In genomic region chr4:99943904-99944437, GRCh38 we compare ENCODE assay signal across 1 cellular context.
TF ChIP-seq lines count a peak whose summit lies in the region.

No MANE protein-coding gene starts in this region.

TF ChIP-seq in IMR-90, 13 proteins besides CTCF, POLR2A, EP300 and RAD21:
- TF ChIP-seq ELK1 (IDR thresholded peaks at IDR 0.05; ENCODE audit: borderline replicate concordance, low read depth, low read length) (no peak), NFE2L2 (IDR thresholded peaks at IDR 0.05; ENCODE audit: low read depth, low read length) (no peak), RFX5 (IDR thresholded peaks at IDR 0.05; ENCODE audit: low read depth, low read length) (no peak), SMC3 (IDR thresholded peaks at IDR 0.05; ENCODE audit: low read depth, low read length) (no peak), MXI1 (IDR thresholded peaks at IDR 0.05; ENCODE audit: borderline replicate concordance, low read depth, low read length) (no peak), CHD1 (IDR thresholded peaks at IDR 0.05; ENCODE audit: low read depth, low read length) (no peak), FOS (IDR thresholded peaks at IDR 0.05; ENCODE audit: low read depth, low read length) (no peak), RCOR1 (IDR thresholded peaks at IDR 0.05; ENCODE audit: insufficient replicate concordance, low read length) (no peak), BHLHE40 (IDR thresholded peaks at IDR 0.05; ENCODE audit: low read depth, low read length) (no peak), USF2 (IDR thresholded peaks at IDR 0.05; ENCODE audit: low read depth, low read length) (no peak), MAZ (IDR thresholded peaks at IDR 0.05; ENCODE audit: borderline replicate concordance, low read depth, low read length) (no peak)
